In genomic region chr6:27374824-27375612, GRCh38 we compare ENCODE assay signal across 8 cellular contexts. TPM values are rescaled to one million over a fixed set of nuclear protein-coding genes. Genes with fewer than 3 reads are reported as not detected.
DNase-seq lines count a peak whose midpoint lies in the region; ATAC-seq lines count a peak whose summit lies in the region.

No MANE protein-coding gene starts in this region.

- H3K9me3 Mint-ChIP-seq in activated naive CD4-positive, alpha-beta T cell treated with anti-CD3 and anti-CD28 coated beads, Interleukin-2, amount 50 U/mL, for 72 hours: no peaks in the 10 kb centered on the region

- no peaks in the 10 kb centered on the region for H3K36me3 ChIP-seq in SJCRH30
- H3K36me3 ChIP-seq in neuronal stem cell (replicated peaks in 1 of 2; ENCODE audit: control insufficient read depth in 2 of 2, insufficient read depth in 2 of 2, low read length in 2 of 2): no peaks in the 10 kb centered on the region
- no peaks in the 10 kb centered on the region for H3K36me3 ChIP-seq in stomach smooth muscle (ENCODE audit: control insufficient read depth in 2 of 2, insufficient read depth in 2 of 2, low read length in 2 of 2)
- H3K36me3 ChIP-seq in HAP-1 (replicated peaks): no peaks in the 10 kb centered on the region

- no peak overlapping the region for H4K91ac ChIP-seq in neuronal stem cell (ENCODE audit: low read depth, low read length, poor library complexity)

- ATAC-seq in HG03439 (IDR thresholded peaks at IDR 0.05; ENCODE audit: unreplicated experiment): peak; percentile 87
- ATAC-seq in activated naive CD4-positive, alpha-beta T cell treated with anti-CD3 and anti-CD28 coated beads, Interleukin-2, amount 50 U/mL, for 72 hours: peak; percentile 99

- H3K4me1 ChIP-seq in SJCRH30 (no peaks in the 10 kb centered on the region), neuronal stem cell (ENCODE audit: control insufficient read depth in 2 of 2, insufficient read depth in 1 of 2, low read depth in 1 of 2, low read length in 2 of 2) (no peaks in the 10 kb centered on the region), stomach smooth muscle (ENCODE audit: control insufficient read depth, insufficient read depth, low read length) (no peaks in the 10 kb centered on the region), HAP-1 (no peaks in the 10 kb centered on the region)

- H3K9me3 ChIP-seq in SJCRH30 (replicated peaks) (no peaks in the 10 kb centered on the region), neuronal stem cell (replicated peaks in 1 of 2; ENCODE audit: control insufficient read depth in 2 of 2, insufficient read depth in 1 of 2, low read depth in 1 of 2, low read length in 2 of 2) (peaks cover 0 to 3% of the 10 kb centered on the region in 2 donors), stomach smooth muscle (ENCODE audit: control insufficient read depth in 2 of 2, low read length in 2 of 2) (no peaks in the 10 kb centered on the region), HAP-1 (no peaks in the 10 kb centered on the region)

- DNase-seq in DMS79 (lab: John Stamatoyannopoulos, UW) (peak; percentile 67), SJCRH30 (no peak), glomerular visceral epithelial cell (ENCODE audit: extremely low spot score) (peak; percentile 8), neuronal stem cell (ENCODE audit: low spot score) (peak; percentile 57), HAP-1 (ENCODE audit: low spot score in 2 of 2) (no peak)
- DNase-seq in activated naive CD4-positive, alpha-beta T cell treated with anti-CD3 and anti-CD28 coated beads, Interleukin-2, amount 50 U/mL, for 72 hours (ENCODE audit: low spot score in 2 of 2): peak; percentile 68 to 73

- H3K4me3 ChIP-seq in SJCRH30 (peak overlapping the region; percentile 30), neuronal stem cell (ENCODE audit: low read length in 2 of 2) (peak overlapping the region; percentile 31 to 83), stomach smooth muscle (ENCODE audit: low read length in 2 of 2) (peak overlapping the region; percentile 86 to 88), HAP-1 (no peak overlapping the region)

- peaks cover 4 to 7% of the 10 kb centered on the region in 2 donors for H3K36me3 Mint-ChIP-seq in activated naive CD4-positive, alpha-beta T cell treated with anti-CD3 and anti-CD28 coated beads, Interleukin-2, amount 50 U/mL, for 72 hours

- H2BK15ac ChIP-seq in neuronal stem cell (ENCODE audit: low read length): no peak overlapping the region

- no CpG with 5 or more reads among the region's 31 CpGs for WGBS in neuronal stem cell (ENCODE audit: extremely low coverage in 2 of 2, insufficient read length in 2 of 2, insufficient replicate concordance in 1 of 2), 2 donors

- no peaks in the 10 kb centered on the region for H3K79me1 ChIP-seq in neuronal stem cell (ENCODE audit: low read depth, low read length)

- no peak overlapping the region for H3K27ac ChIP-seq in SJCRH30
- no peak overlapping the region for H3K27ac ChIP-seq in neuronal stem cell (replicated peaks; ENCODE audit: low read length)
- no peak overlapping the region for H3K27ac ChIP-seq in stomach smooth muscle (ENCODE audit: low read length)

- H3K27me3 ChIP-seq in SJCRH30 (no peaks in the 10 kb centered on the region), neuronal stem cell (ENCODE audit: control insufficient read depth in 3 of 3, insufficient read depth in 3 of 3, low read depth in 1 of 3, low read length in 3 of 3) (peaks cover 0 to 23% (median 7%) of the 10 kb centered on the region in 3 experiments), stomach smooth muscle (ENCODE audit: control insufficient read depth in 1 of 2, insufficient read depth in 2 of 2, low read length in 2 of 2) (no peaks in the 10 kb centered on the region), HAP-1 (ENCODE audit: low read depth) (no peaks in the 10 kb centered on the region)

- H2AFZ ChIP-seq in neuronal stem cell (ENCODE audit: low read length): peak overlapping the region; percentile 87

- H3K9ac ChIP-seq in neuronal stem cell (ENCODE audit: low read depth, low read length, poor library complexity) (no peak overlapping the region), stomach smooth muscle (ENCODE audit: low read length in 2 of 2) (peak overlapping the region; percentile 50 to 74)

- no peak overlapping the region for H2BK120ac ChIP-seq in neuronal stem cell (ENCODE audit: low read depth, low read length)

- peak overlapping the region in 1 of 2 donors; percentile 83 for H3K27ac Mint-ChIP-seq in activated naive CD4-positive, alpha-beta T cell treated with anti-CD3 and anti-CD28 coated beads, Interleukin-2, amount 50 U/mL, for 72 hours

- no peak overlapping the region for H4K8ac ChIP-seq in neuronal stem cell (ENCODE audit: low read depth, low read length)

- in situ Hi-C loops in HAP-1 (cut with MboI; ENCODE audit: low sequenced_read_pairs): no loop called here

- no peak overlapping the region for H3K4ac ChIP-seq in neuronal stem cell (ENCODE audit: low read length)

- H2BK5ac ChIP-seq in neuronal stem cell (ENCODE audit: low read length): no peak overlapping the region

- H2BK12ac ChIP-seq in neuronal stem cell (ENCODE audit: low read length): no peak overlapping the region

- H2AK5ac ChIP-seq in neuronal stem cell (ENCODE audit: low read depth, low read length): no peak overlapping the region

- peak overlapping the region; percentile 4 for H3K14ac ChIP-seq in neuronal stem cell (ENCODE audit: low read length)

- peak overlapping the region; percentile 86 for H3K18ac ChIP-seq in neuronal stem cell (ENCODE audit: low read length)

- no peak overlapping the region for H3K23ac ChIP-seq in neuronal stem cell (ENCODE audit: low read depth, low read length, poor library complexity)

- H3K4me2 ChIP-seq in neuronal stem cell (ENCODE audit: insufficient read depth, low read length, poor library complexity, severe bottlenecking): peak overlapping the region; percentile 73

RNA-seq across cellular contexts. Expression of gene ZNF391, which starts 13.5 kb away (rescaled TPM):
- total RNA-seq in SJCRH30 (2014; rRNA removed; shearing (Covaris generic)): 0.08 and 0.18 TPM in 2 replicates
- total RNA-seq in activated naive CD4-positive, alpha-beta T cell treated with anti-CD3 and anti-CD28 coated beads, Interleukin-2, amount 50 U/mL, for 72 hours: 1 to 10 TPM; 3.4 to 6.1 TPM
- polyA plus RNA-seq in neuronal stem cell (2013, experiment 1 of 2): 13.4 TPM
- polyA plus RNA-seq in neuronal stem cell (2013, experiment 2 of 2): 13.8 TPM

Comparison
In these comparisons a context has a peak if more than half of its experiments do, and no peak if none do; other contexts are left out.
1. DNase-seq: peak in DMS79 (single experiment), activated naive CD4-positive, alpha-beta T cell treated with anti-CD3 and anti-CD28 coated beads, Interleukin-2, amount 50 U/mL, for 72 hours (2 of 2), glomerular visceral epithelial cell (single experiment) and neuronal stem cell (single experiment); none in SJCRH30 (0 of 2) and HAP-1 (0 of 2).